13 cellular contexts compared by ENCODE assay signal in genomic region chr12:108312073-108312884, GRCh38. TPM values are rescaled to one million over a fixed set of nuclear protein-coding genes. Genes with fewer than 3 reads are reported as not detected.
DNase-seq lines count a peak whose midpoint lies in the region; ATAC-seq, FAIRE-seq and TF ChIP-seq lines count a peak whose summit lies in the region.
"Had no signal": no experiment of that assay in that cellular context is flagged by ENCODE, and none has a peak within 500 bp of the region (broad histone marks: within the 10 kb centered on the region; RNA-seq: fewer than 3 reads in every experiment).

No MANE protein-coding gene starts in this region.

- H3K27me3 ChIP-seq in GM12878 (replicated peaks in 1 of 2; ENCODE audit: control insufficient read depth in 2 of 2, insufficient read depth in 2 of 2, low read length in 1 of 2) (no peaks in the 10 kb centered on the region), hepatocyte (no peaks in the 10 kb centered on the region), pancreas (no peaks in the 10 kb centered on the region)
- H3K27me3 ChIP-seq: SJSA1 had no signal

- no TSS peak for BruUV-seq in GM12878 (replicated peaks; lab: Mats Ljungman, UMichigan)

- H3K4me3 ChIP-seq in GM12878, result no peak overlapping the region
- H3K4me3 ChIP-seq in hepatocyte, result no peak overlapping the region
- H3K4me3 ChIP-seq in pancreas, result no peak overlapping the region
- H3K4me3 ChIP-seq: SJSA1 had no signal

- H3K9ac ChIP-seq in GM12878 (ENCODE audit: control insufficient read depth, insufficient read depth, low read length), result no peak overlapping the region

- intact Hi-C loops in CD14-positive monocyte (cut with micrococcal nuclease), result loop anchor here (2.0 to 10.0 kb wide), 3 partner anchors 23 to 313 kb away; no protein-coding TSS in a partner anchor
- intact Hi-C loops in GM12878 (cut with micrococcal nuclease; ENCODE audit: unreplicated experiment), result no loop called here
- intact Hi-C loops in pancreas (cut with DNase I), result no loop called here

- peaks cover 0 to 3% (median 0%) of the 10 kb centered on the region in 7 donors for H3K9me3 Mint-ChIP-seq in CD14-positive monocyte
- H3K9me3 Mint-ChIP-seq: activated naive CD4-positive, alpha-beta T cell treated with anti-CD3 and anti-CD28 coated beads for 36 hours had no signal

- TF ChIP-seq RAD21 in GM12878 (IDR thresholded peaks at IDR 0.05; ENCODE audit: insufficient read depth, low read depth, low read length), result no peak

- peaks cover 90% of the 10 kb centered on the region for H3K4me1 ChIP-seq in GM12878 (ENCODE audit: control insufficient read depth, insufficient read depth, low read length)
- H3K4me1 ChIP-seq in hepatocyte (ENCODE audit: insufficient read depth), result peaks cover 19% of the 10 kb centered on the region
- peaks cover 0 to 10% (median 0%) of the 10 kb centered on the region in 3 donors for H3K4me1 ChIP-seq in pancreas
- H3K4me1 ChIP-seq: SJSA1 had no signal

- in situ Hi-C loops in GM12878 (cut with MboI), result no loop called here

- FAIRE-seq in GM12878 (lab: Jason Lieb, UNC) (no peak), pancreas (lab: Jason Lieb, UNC) (no peak), RCC 7860 (lab: Jason Lieb, UNC) (no peak)
- FAIRE-seq: TTC549 had no signal

- H3K9me3 ChIP-seq in GM12878 (replicated peaks; ENCODE audit: control insufficient read depth, insufficient read depth, low read length) (no peaks in the 10 kb centered on the region), hepatocyte (ENCODE audit: low read depth) (no peaks in the 10 kb centered on the region), pancreas (no peaks in the 10 kb centered on the region)
- H3K9me3 ChIP-seq: SJSA1 had no signal

- peaks cover 89% of the 10 kb centered on the region for H3K4me1 Mint-ChIP-seq in CD14-positive monocyte

- peak overlapping the region; percentile 38 for H3K4me2 ChIP-seq in GM12878 (ENCODE audit: control insufficient read depth, insufficient read depth)
- peak overlapping the region; percentile 52 for H3K4me2 ChIP-seq in hepatocyte

- TF ChIP-seq POLR2A in GM12878 (IDR thresholded peaks at IDR 0.05; ENCODE audit: low read depth, low read length), result no peak

- H3K4me3 Mint-ChIP-seq in CD14-positive monocyte, result peak overlapping the region in 1 of 2 donors; percentile 39
- H3K4me3 Mint-ChIP-seq: activated naive CD4-positive, alpha-beta T cell treated with anti-CD3 and anti-CD28 coated beads for 36 hours had no signal

- peak overlapping the region; percentile 95 to 99 (median 97) for H3K27ac Mint-ChIP-seq in CD14-positive monocyte
- H3K27ac Mint-ChIP-seq: activated naive CD4-positive, alpha-beta T cell treated with anti-CD3 and anti-CD28 coated beads for 36 hours had no signal

- H4K20me1 ChIP-seq in GM12878 (ENCODE audit: control insufficient read depth, insufficient read depth) (no peaks in the 10 kb centered on the region), hepatocyte (ENCODE audit: insufficient read depth, poor library complexity, severe bottlenecking) (no peaks in the 10 kb centered on the region)

- 57% methylated on average over 10 of the region's 10 CpGs for WGBS in GM12878 (ENCODE audit: insufficient coverage, insufficient replicate concordance, low lambda C conversion rate, missing lambda C conversion rate)
- WGBS in hepatocyte (ENCODE audit: low lambda C conversion rate, missing lambda C conversion rate), result 68% methylated on average over 10 of the region's 10 CpGs
- 55 to 59% methylated on average over 10 of the region's 10 CpGs for WGBS in pancreas, 2 donors

- ATAC-seq in GM12878, result no peak
- ATAC-seq in pancreas, result peak in 1 of 4 donors; percentile 9
- no peak for ATAC-seq in GM18909 (IDR thresholded peaks at IDR 0.05; ENCODE audit: poor library complexity, unreplicated experiment)

- H3K36me3 ChIP-seq in GM12878 (ENCODE audit: control insufficient read depth in 2 of 2, insufficient read depth in 2 of 2, low read length in 1 of 2), result peaks cover 0 to 2% of the 10 kb centered on the region in 2 experiments; a peak in 1 of 4 replicates
- no peaks in the 10 kb centered on the region for H3K36me3 ChIP-seq in hepatocyte (replicated peaks; ENCODE audit: insufficient read depth, low read depth)
- H3K36me3 ChIP-seq in pancreas, result no peaks in the 10 kb centered on the region
- H3K36me3 ChIP-seq: SJSA1 had no signal

- SMC1A ChIA-PET in GM12878 (lab: Charles Lee; ENCODE audit: uncharacterized antibody, unreplicated experiment), result interaction anchor here (1.4 to 19.0 kb wide), 3 partner anchors 9 to 46 kb away, joined by 3 to 185 read pairs (median 5); partner anchors contain the start of gene CMKLR1

- no peak overlapping the region for H2AFZ ChIP-seq in GM12878 (ENCODE audit: control insufficient read depth, low read depth, low read length)
- no peak overlapping the region for H2AFZ ChIP-seq in hepatocyte

- H3K27me3 Mint-ChIP-seq in CD14-positive monocyte (ENCODE audit: low read depth in 3 of 3), result peaks cover 0 to 3% (median 3%) of the 10 kb centered on the region in 3 donors

- H3K9me2 ChIP-seq in hepatocyte (replicated peaks; ENCODE audit: insufficient read depth), result no peaks in the 10 kb centered on the region

- TF ChIP-seq EP300 in GM12878 (IDR thresholded peaks at IDR 0.05; ENCODE audit: borderline replicate concordance in 1 of 2, control insufficient read depth in 1 of 2, low read depth in 2 of 2, low read length in 2 of 2), result no peak

- H3K27ac ChIP-seq in GM12878 (ENCODE audit: control insufficient read depth, insufficient read depth) (peak overlapping the region; percentile 71), hepatocyte (peak overlapping the region; percentile 77), pancreas (peak overlapping the region; percentile 10 to 62 (median 42))
- H3K27ac ChIP-seq: SJSA1 had no signal

- DNase-seq in CD14-positive monocyte (ENCODE audit: low spot score) (no peak), GM12878 (ENCODE audit: low read depth, low spot score) (no peak), hepatocyte (ENCODE audit: low spot score) (no peak), pancreas (no peak), RCC 7860 (ENCODE audit: low spot score) (no peak), H4 (ENCODE audit: low spot score) (no peak)
- DNase-seq in activated T-cell treated with anti-CD3 and anti-CD28 coated beads, Interleukin-2, amount 50 U/mL, for 48 hours, result no peak
- DNase-seq: activated naive CD4-positive, alpha-beta T cell treated with anti-CD3 and anti-CD28 coated beads for 36 hours; DMS79; NCI-H1694 treated with DMSO at 0.1 percent for 48 hours had no signal

- peaks cover 26% of the 10 kb centered on the region for H3K79me2 ChIP-seq in GM12878 (ENCODE audit: control insufficient read depth, insufficient read depth, low read length)
- no peaks in the 10 kb centered on the region for H3K79me2 ChIP-seq in hepatocyte

- CTCF ChIA-PET in GM12878 (lab: Yijun Ruan, JAX), result interaction anchor here (0.7 kb wide), 1 partner anchor 210 kb away, joined by 3 read pairs; no protein-coding TSS in a partner anchor

- H3K36me3 Mint-ChIP-seq in CD14-positive monocyte, result peaks cover 9% of the 10 kb centered on the region in 2 donors

- RAD21 ChIA-PET in GM12878 (lab: Charles Lee; ENCODE audit: unreplicated experiment), result interaction anchor here (1.1 kb wide), 1 partner anchor 24 kb away, joined by 3 read pairs; no protein-coding TSS in a partner anchor

- TF ChIP-seq CTCF in CD14-positive monocyte (IDR thresholded peaks at IDR 0.05) (no peak), GM12878 (IDR thresholded peaks at IDR 0.05 in 2 of 3, conservative IDR thresholded peaks at IDR 0.05 in 1 of 3; ENCODE audit: control insufficient read depth in 2 of 3, extremely low read depth in 1 of 3, insufficient read depth in 1 of 3, low read depth in 3 of 3, low read length in 3 of 3) (no peak), hepatocyte (IDR thresholded peaks at IDR 0.05; ENCODE audit: poor library complexity) (no peak), pancreas (IDR thresholded peaks at IDR 0.05) (no peak)

- POLR2A ChIA-PET in GM12878 (lab: Charles Lee), result interaction anchor here (0.6 kb wide), 2 partner anchors 144 to 243 kb away, joined by 3 to 8 read pairs; no protein-coding TSS in a partner anchor

TF ChIP-seq in GM12878, 131 proteins besides CTCF, POLR2A, EP300 and RAD21:
- peak; percentile 56; the same call in 1 of the 2 replicates for TF ChIP-seq EED (IDR thresholded peaks at IDR 0.05; ENCODE audit: low read depth)
- TF ChIP-seq CBFB (IDR thresholded peaks at IDR 0.05; ENCODE audit: low read depth), result no peak

RNA-seq across cellular contexts. Expression of gene CMKLR1, which starts 26.8 kb away (rescaled TPM):
- 1 to 10 TPM; 7.5 to 7.9 TPM for polyA plus RNA-seq in CD14-positive monocyte
- total RNA-seq in GM12878 (2013; cell fraction: nucleolus; rRNA removed), result 23.1 and 24.6 TPM in 2 replicates
- total RNA-seq in GM12878 (2014; rRNA removed), result 27.8 and 30.1 TPM in 2 replicates
- total RNA-seq in GM12878 (2014; rRNA removed; fragmentation: Illumina TruSeq; extraction: Trizol), result 26.2 and 28.0 TPM in 2 replicates
- total RNA-seq in GM12878 (2021), result 52.3 and 53.2 TPM in 2 replicates
- 23.8 TPM for polyA plus RNA-seq in GM12878 (2011; ENCODE audit: low read depth)
- 31.8 and 41.5 TPM in 2 replicates for polyA plus RNA-seq in GM12878 (2011; rRNA removed)
- polyA plus RNA-seq in GM12878 (2011; cell fraction: cytosol; rRNA removed), result 28.7 and 39.8 TPM in 2 replicates
- polyA plus RNA-seq in GM12878 (2011; cell fraction: nucleus; rRNA removed), result 21.0 and 27.4 TPM in 2 replicates
- 12.8 and 13.5 TPM in 2 replicates for polyA plus RNA-seq in GM12878 (2012)
- polyA plus RNA-seq in GM12878 (2014; fragmentation: Illumina TruSeq; extraction: Trizol), result 43.6 and 61.3 TPM in 2 replicates
- 10 to 100 TPM; 13.8 to 17.4 TPM for polyA plus RNA-seq in GM12878 (2014; fragmentation: Nextera tagmentation; extraction: Ambion mirVana)
- 19.3 and 21.3 TPM in 2 replicates for polyA plus RNA-seq in GM12878 (2014; rRNA removed)
- 10 to 100 TPM; 25.1 to 26.2 TPM for polyA plus RNA-seq in GM12878 (2016; fragmentation: Nextera tagmentation; extraction: Ambion mirVana)
- polyA minus RNA-seq in GM12878 (2011; rRNA and poly(A)+ RNA removed), result 89.3 and 134 TPM in 2 replicates
- polyA minus RNA-seq in GM12878 (2011; cell fraction: cytosol; rRNA and poly(A)+ RNA removed), result 9.1 and 9.9 TPM in 2 replicates
- 7.6 and 11.5 TPM in 2 replicates for polyA minus RNA-seq in GM12878 (2011; cell fraction: nucleus; rRNA and poly(A)+ RNA removed)
- total RNA-seq in hepatocyte, result 1.4 and 2.2 TPM in 2 replicates
- 1.5 and 3.1 TPM in 2 replicates for polyA plus RNA-seq in hepatocyte
- 1 to 10 TPM; 1.1 to 7.4 (median 2.5) TPM for total RNA-seq in pancreas
- polyA plus RNA-seq in pancreas, result 1 to 10 TPM in 1 of 2 donors, under 1 TPM in 1; 0.95 to 1.2 TPM
- total RNA-seq in H4 (2014; rRNA removed; shearing (Covaris generic)), result 1.5 and 1.6 TPM in 2 replicates
- total RNA-seq: activated naive CD4-positive, alpha-beta T cell treated with anti-CD3 and anti-CD28 coated beads for 36 hours; SJSA1 had no signal

Comparison
In these comparisons a context has a peak if more than half of its experiments do, and no peak if none do; other contexts are left out.
1. intact Hi-C loops: an anchor here in CD14-positive monocyte (2.0 to 10.0 kb wide); none called in GM12878 and pancreas.